Comparison of ENCODE assay signal across 20 cellular contexts in the genomic region with DNA sequence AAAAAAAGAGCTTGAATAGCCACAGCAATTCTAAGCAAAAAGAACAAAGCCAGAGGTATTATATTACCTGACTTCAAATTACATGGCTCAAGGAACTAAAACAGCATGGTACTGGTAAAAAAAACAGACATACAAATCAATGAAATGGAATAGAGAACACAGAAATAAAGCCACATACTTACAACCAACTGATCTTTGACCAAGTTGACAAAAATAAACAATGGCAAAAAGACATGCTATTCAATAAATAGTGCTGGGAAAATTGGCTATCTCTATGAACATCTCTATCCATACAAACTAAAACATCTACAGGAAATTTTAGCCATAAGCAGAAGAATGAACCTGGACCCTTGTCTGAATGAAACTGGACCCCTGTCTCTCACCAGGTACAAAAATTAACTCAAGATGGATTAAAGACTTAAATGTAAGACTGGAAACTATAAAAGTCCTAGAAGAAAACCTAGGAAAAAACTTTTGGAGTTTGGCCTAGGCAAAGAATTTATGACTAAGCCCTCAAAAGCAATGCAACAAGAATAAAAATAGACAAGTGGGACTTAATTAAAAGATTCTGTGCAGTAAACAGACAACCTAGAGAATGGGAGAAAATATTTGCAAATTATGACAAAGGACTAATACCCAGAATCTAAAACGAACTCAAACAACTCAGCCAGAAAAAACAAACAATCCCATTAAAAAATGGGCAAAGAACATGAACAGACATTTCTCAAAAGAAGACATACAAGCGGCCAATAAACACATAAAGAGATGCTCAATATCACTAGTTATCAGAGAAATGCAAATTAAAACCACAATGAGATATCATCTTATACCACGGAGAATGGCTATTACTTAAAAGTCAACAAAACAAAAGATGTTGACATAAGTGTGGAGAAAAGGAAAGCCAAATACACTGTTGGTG.
DNase-seq lines count a peak whose midpoint lies in the region; ATAC-seq and TF ChIP-seq lines count a peak whose summit lies in the region.
"Had no signal": no experiment of that assay in that cellular context is flagged by ENCODE, and none has a peak within 500 bp of the region (broad histone marks: within the 10 kb centered on the region; RNA-seq: fewer than 3 reads in every experiment).

No MANE protein-coding gene starts in this region.

- H3K9me3 ChIP-seq in adipocyte (ENCODE audit: control insufficient read depth, low read length) = no peaks in the 10 kb centered on the region

- H3K4me3 Mint-ChIP-seq in HFFc6 = no peak overlapping the region
- H3K4me3 Mint-ChIP-seq: CD4-positive, alpha-beta T cell; T-cell had no signal

- H3K9me3 Mint-ChIP-seq in HFFc6 = 0 out of 2 replicates have a peak, but pooled peaks cover 8% of the 10 kb centered on the region
- H3K9me3 Mint-ChIP-seq: T-cell had no signal

- no peak for ATAC-seq in HG02973 (IDR thresholded peaks at IDR 0.05; ENCODE audit: unreplicated experiment)
- no peak for ATAC-seq in HG03442 (IDR thresholded peaks at IDR 0.05; ENCODE audit: unreplicated experiment)
- ATAC-seq: HCT116, T-cell had no signal

- peak; percentile 40 for DNase-seq in AG10803 (ENCODE audit: low read depth)
- peak; percentile 31 for DNase-seq in HFFc6
- DNase-seq in adipocyte (ENCODE audit: low read depth) = peak; percentile 11
- peak; percentile 8 for DNase-seq in fibroblast of the conjunctiva (ENCODE audit: low read depth)
- no peak for DNase-seq in NCI-H446 (lab: John Stamatoyannopoulos, UW)
- DNase-seq in anterior cingulate cortex (lab: John Stamatoyannopoulos, UW) = no peak
- DNase-seq: Calu3; CD4-positive, alpha-beta T cell; EL; KBM-7; MM.1S; NCI-H1105; NCI-H1930; NCI-H69; PC-9; T-cell had no signal

- no peak overlapping the region for H3K9ac ChIP-seq in adipocyte (ENCODE audit: low read length)

- peaks cover 4% of the 10 kb centered on the region for H3K36me3 ChIP-seq in adipocyte (ENCODE audit: control insufficient read depth, insufficient read depth, low read length, severe bottlenecking)

- peaks cover 3% of the 10 kb centered on the region; the same call in 1 of the 2 replicates for H3K27me3 Mint-ChIP-seq in HFFc6 (ENCODE audit: insufficient read depth)

- H3K36me3 Mint-ChIP-seq in HFFc6 (ENCODE audit: low read depth) = peaks cover 11% of the 10 kb centered on the region

- no peak for TF ChIP-seq CTCF in AG10803 (conservative IDR thresholded peaks at IDR 0.05; ENCODE audit: low read length)
- no peak for TF ChIP-seq CTCF in HFFc6 (IDR thresholded peaks at IDR 0.05)

- H3K4me1 Mint-ChIP-seq in HFFc6 (ENCODE audit: low read depth) = peaks cover 33% of the 10 kb centered on the region

- peaks cover 14% of the 10 kb centered on the region for H3K4me1 ChIP-seq in adipocyte (ENCODE audit: control insufficient read depth, insufficient read depth, low read length)

- H3K4me3 ChIP-seq in AG10803 (ENCODE audit: low read length) = no peak overlapping the region
- no peak overlapping the region for H3K4me3 ChIP-seq in adipocyte (ENCODE audit: low read length)
- H3K4me3 ChIP-seq: PC-9, SK-N-MC had no signal

- no peak overlapping the region for H3K27ac Mint-ChIP-seq in HFFc6
- H3K27ac Mint-ChIP-seq: CD4-positive, alpha-beta T cell; T-cell had no signal

- no peaks in the 10 kb centered on the region for H3K27me3 ChIP-seq in adipocyte (replicated peaks; ENCODE audit: control insufficient read depth, insufficient read depth, low read length)

Comparison
In these comparisons a context has a peak if more than half of its experiments do, and no peak if none do; other contexts are left out.
1. DNase-seq: peak in AG10803 (single experiment), HFFc6 (single experiment), adipocyte (single experiment) and fibroblast of the conjunctiva (single experiment); none in NCI-H446 (0 of 2) and anterior cingulate cortex (0 of 58).